23 cellular contexts compared by ENCODE assay signal in the genomic region with DNA sequence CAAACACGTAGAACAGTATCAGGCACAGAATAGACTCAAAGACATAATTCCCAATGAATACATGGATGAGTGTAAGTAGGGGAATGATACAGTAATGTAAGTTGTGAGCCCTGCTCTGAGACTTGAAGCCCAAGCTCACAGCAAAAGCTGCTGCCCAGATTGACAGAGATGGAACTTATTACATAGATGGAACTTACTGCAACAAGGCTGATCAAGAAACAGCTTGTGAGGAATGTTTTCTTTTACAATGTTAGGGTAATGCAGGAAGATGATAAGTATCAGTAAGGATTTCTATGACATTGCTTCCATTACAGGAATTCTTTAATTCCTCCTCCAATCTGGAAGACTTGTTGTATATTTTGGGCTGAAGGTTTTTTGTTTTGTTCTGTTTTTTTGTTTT.
DNase-seq lines count a peak whose midpoint lies in the region; FAIRE-seq and TF ChIP-seq lines count a peak whose summit lies in the region.
"Had no signal": no experiment of that assay in that cellular context is flagged by ENCODE, and none has a peak within 500 bp of the region (broad histone marks: within the 10 kb centered on the region; RNA-seq: fewer than 3 reads in every experiment).

No MANE protein-coding gene starts in this region.

- CTCF ChIA-PET in endothelial cell of umbilical vein (lab: Charles Lee), result interaction anchor here (1.2 kb wide), 1 partner anchor 17 kb away, joined by 3 read pairs; no protein-coding TSS in a partner anchor

- no peaks in the 10 kb centered on the region for H3K9me2 ChIP-seq in Loucy (replicated peaks; ENCODE audit: low read depth, low read length)

- TF ChIP-seq CTCF in Loucy (conservative IDR thresholded peaks at IDR 0.05; ENCODE audit: low read length) (no peak), endothelial cell of umbilical vein (IDR thresholded peaks at IDR 0.05; ENCODE audit: extremely low read depth in 1 of 2, insufficient read depth in 1 of 2, low read depth in 1 of 2, low read length in 2 of 2) (no peak), osteoblast (IDR thresholded peaks at IDR 0.05; ENCODE audit: extremely low read depth, low read depth, low read length) (no peak)

- no peak for TF ChIP-seq POLR2A in endothelial cell of umbilical vein (IDR thresholded peaks at IDR 0.05; ENCODE audit: low read depth, low read length)

- H3K36me3 ChIP-seq in Loucy (ENCODE audit: insufficient read depth, low read length), result no peaks in the 10 kb centered on the region
- H3K36me3 ChIP-seq in endothelial cell of umbilical vein (ENCODE audit: control insufficient read depth in 2 of 2, extremely low read depth in 1 of 2, insufficient read depth in 2 of 2, low read length in 2 of 2), result no peaks in the 10 kb centered on the region
- H3K36me3 ChIP-seq in osteoblast (ENCODE audit: insufficient read depth, low read length), result no peaks in the 10 kb centered on the region
- H3K36me3 ChIP-seq: MG63 had no signal

- H3K79me2 ChIP-seq in Loucy (ENCODE audit: insufficient read depth, low read length), result no peaks in the 10 kb centered on the region
- H3K79me2 ChIP-seq in endothelial cell of umbilical vein (ENCODE audit: control insufficient read depth, insufficient read depth, low read length), result no peaks in the 10 kb centered on the region
- H3K79me2 ChIP-seq in osteoblast (ENCODE audit: insufficient read depth, low read length), result no peaks in the 10 kb centered on the region

- H3K9ac ChIP-seq in Loucy (ENCODE audit: low read depth, low read length, poor library complexity, severe bottlenecking) (no peak overlapping the region), endothelial cell of umbilical vein (replicated peaks; ENCODE audit: extremely low read depth, insufficient read depth, low read length) (no peak overlapping the region)

- H3F3A ChIP-seq in Loucy (ENCODE audit: low read depth), result no peaks in the 10 kb centered on the region; the same call in 1 of the 2 replicates

- no peak overlapping the region for H3K4me2 ChIP-seq in Loucy (ENCODE audit: low read depth, low read length, poor library complexity, severe bottlenecking)
- H3K4me2 ChIP-seq in endothelial cell of umbilical vein (ENCODE audit: insufficient read depth, low read length), result no peak overlapping the region
- no peak overlapping the region for H3K4me2 ChIP-seq in osteoblast (ENCODE audit: insufficient read depth, low read length)
- H3K4me2 ChIP-seq: PC-9 had no signal

- intact Hi-C loops in endothelial cell of umbilical vein (cut with micrococcal nuclease), result loop anchor here (5.0 to 10.0 kb wide), 2 partner anchors 178 to 210 kb away; no protein-coding TSS in a partner anchor

- H3K4me3 ChIP-seq in Loucy (ENCODE audit: low read length, poor library complexity, severe bottlenecking), result no peak overlapping the region
- H3K4me3 ChIP-seq in endothelial cell of umbilical vein (replicated peaks in 1 of 3; ENCODE audit: insufficient read depth in 1 of 3, low read depth in 1 of 3, low read length in 3 of 3), result no peak overlapping the region
- H3K4me3 ChIP-seq in osteoblast (ENCODE audit: insufficient read depth, low read length), result no peak overlapping the region
- H3K4me3 ChIP-seq: MG63, PC-9 had no signal

- no peaks in the 10 kb centered on the region for H3K9me1 ChIP-seq in endothelial cell of umbilical vein (replicated peaks; ENCODE audit: control insufficient read depth, extremely low read depth, insufficient read depth, low read length)

- H3K9me3 ChIP-seq in Loucy (ENCODE audit: insufficient read depth, low read depth, low read length) (no peaks in the 10 kb centered on the region), endothelial cell of umbilical vein (replicated peaks; ENCODE audit: control insufficient read depth, insufficient read depth, low read length) (no peaks in the 10 kb centered on the region), osteoblast (ENCODE audit: low read depth, low read length) (no peaks in the 10 kb centered on the region)
- H3K9me3 ChIP-seq: MG63 had no signal

- H2AFZ ChIP-seq in Loucy (ENCODE audit: low read length) (peak overlapping the region; percentile 53), endothelial cell of umbilical vein (ENCODE audit: low read depth, low read length) (peak overlapping the region; percentile 54), osteoblast (ENCODE audit: low read length) (peak overlapping the region; percentile 20)
- H2AFZ ChIP-seq: PC-9 had no signal

- dilution Hi-C loops in endothelial cell of umbilical vein (cut with MboI; ENCODE audit: extremely low pct_ligation_motif_present, low sequenced_read_pairs), result no loop called here

- H3K27ac ChIP-seq in endothelial cell of umbilical vein (ENCODE audit: insufficient read depth, low read depth, low read length) (no peak overlapping the region), osteoblast (ENCODE audit: low read depth, low read length) (no peak overlapping the region)
- H3K27ac ChIP-seq: PC-9 had no signal

- FAIRE-seq in endothelial cell of umbilical vein (lab: Jason Lieb, UNC), result no peak
- FAIRE-seq: A204.1, HepG2 had no signal

- DNase-seq in EH (ENCODE audit: low read depth) (peak; percentile 68), endothelial cell of umbilical vein (ENCODE audit: low read depth, low spot score) (peak; percentile 76), osteoblast (ENCODE audit: insufficient read length, low spot score, missing footprints) (no peak), ecto neural progenitor cell (ENCODE audit: low spot score) (no peak), mucosa of gallbladder (ENCODE audit: low spot score) (no peak), midbrain (lab: John Stamatoyannopoulos, UW) (no peak)
- DNase-seq: C1 segment of cervical spinal cord; CD4-positive, alpha-beta memory T cell; COR-L47; DMS53; H9; MG63; NCI-H1105 treated with DMSO at 0.1 percent for 48 hours; NCI-H146; NCI-H1930; NCI-H446; NCI-H524 treated with DMSO at 0.1 percent for 48 hours; NCI-H774; PC-9; SW 1271 had no signal

- BruUV-seq in endothelial cell of umbilical vein (replicated peaks; lab: Mats Ljungman, UMichigan), result no TSS peak

- POLR2A ChIA-PET in endothelial cell of umbilical vein (lab: Charles Lee), result no interaction called here

- no peaks in the 10 kb centered on the region for H4K20me1 ChIP-seq in Loucy (ENCODE audit: insufficient read depth, low read length, poor library complexity, severe bottlenecking)
- H4K20me1 ChIP-seq in endothelial cell of umbilical vein (replicated peaks; ENCODE audit: control insufficient read depth, extremely low read depth, insufficient read depth, low read length), result no peaks in the 10 kb centered on the region
- no peaks in the 10 kb centered on the region for H4K20me1 ChIP-seq in osteoblast (ENCODE audit: insufficient read depth, low read length)

- no peaks in the 10 kb centered on the region for H3K27me3 ChIP-seq in Loucy (ENCODE audit: insufficient read depth, low read length, poor library complexity, severe bottlenecking)
- H3K27me3 ChIP-seq in endothelial cell of umbilical vein (ENCODE audit: control insufficient read depth in 2 of 2, insufficient read depth in 2 of 2, low read length in 2 of 2), result no peaks in the 10 kb centered on the region
- H3K27me3 ChIP-seq in osteoblast (ENCODE audit: insufficient read depth, low read length), result no peaks in the 10 kb centered on the region
- H3K27me3 ChIP-seq: MG63 had no signal

- H3K4me1 ChIP-seq in Loucy (ENCODE audit: insufficient read depth, low read length, poor library complexity, severe bottlenecking) (peaks cover 31% of the 10 kb centered on the region), endothelial cell of umbilical vein (ENCODE audit: control insufficient read depth, extremely low read depth, insufficient read depth, low read length) (peaks cover 11% of the 10 kb centered on the region), osteoblast (ENCODE audit: insufficient read depth, low read length) (peaks cover 3% of the 10 kb centered on the region)

TF ChIP-seq in endothelial cell of umbilical vein, 7 proteins besides CTCF, POLR2A, EP300 and RAD21:
- no peak for TF ChIP-seq FOS (IDR thresholded peaks at IDR 0.05; ENCODE audit: borderline replicate concordance, insufficient read depth, low read length)
- TF ChIP-seq MAX (IDR thresholded peaks at IDR 0.05; ENCODE audit: insufficient read depth, insufficient read length), result no peak
- TF ChIP-seq POLR2AphosphoS5 (IDR thresholded peaks at IDR 0.05; ENCODE audit: insufficient read depth, low read depth, low read length), result no peak
- no peak for TF ChIP-seq JUN (IDR thresholded peaks at IDR 0.05; ENCODE audit: borderline replicate concordance, insufficient read depth, insufficient read length, low read depth)
- TF ChIP-seq MYC (IDR thresholded peaks at IDR 0.05; ENCODE audit: low read depth, low read length), result no peak
- TF ChIP-seq EZH2 (IDR thresholded peaks at IDR 0.05; ENCODE audit: borderline replicate concordance, low read depth, low read length, severe bottlenecking), result no peak
- no peak for TF ChIP-seq GATA2 (IDR thresholded peaks at IDR 0.05; ENCODE audit: insufficient read depth, insufficient read length, low read depth, low read length)

Comparison
In these comparisons a context has a peak if more than half of its experiments do, and no peak if none do; other contexts are left out.
1. DNase-seq: peak in EH (single experiment) and endothelial cell of umbilical vein (single experiment); none in osteoblast (single experiment), ecto neural progenitor cell (single experiment), mucosa of gallbladder (single experiment) and midbrain (single experiment).
2. Peak in every context shown above with its lines, with median percentiles within 50 percentile points of each other: H2AFZ ChIP-seq.